In the genomic region with DNA sequence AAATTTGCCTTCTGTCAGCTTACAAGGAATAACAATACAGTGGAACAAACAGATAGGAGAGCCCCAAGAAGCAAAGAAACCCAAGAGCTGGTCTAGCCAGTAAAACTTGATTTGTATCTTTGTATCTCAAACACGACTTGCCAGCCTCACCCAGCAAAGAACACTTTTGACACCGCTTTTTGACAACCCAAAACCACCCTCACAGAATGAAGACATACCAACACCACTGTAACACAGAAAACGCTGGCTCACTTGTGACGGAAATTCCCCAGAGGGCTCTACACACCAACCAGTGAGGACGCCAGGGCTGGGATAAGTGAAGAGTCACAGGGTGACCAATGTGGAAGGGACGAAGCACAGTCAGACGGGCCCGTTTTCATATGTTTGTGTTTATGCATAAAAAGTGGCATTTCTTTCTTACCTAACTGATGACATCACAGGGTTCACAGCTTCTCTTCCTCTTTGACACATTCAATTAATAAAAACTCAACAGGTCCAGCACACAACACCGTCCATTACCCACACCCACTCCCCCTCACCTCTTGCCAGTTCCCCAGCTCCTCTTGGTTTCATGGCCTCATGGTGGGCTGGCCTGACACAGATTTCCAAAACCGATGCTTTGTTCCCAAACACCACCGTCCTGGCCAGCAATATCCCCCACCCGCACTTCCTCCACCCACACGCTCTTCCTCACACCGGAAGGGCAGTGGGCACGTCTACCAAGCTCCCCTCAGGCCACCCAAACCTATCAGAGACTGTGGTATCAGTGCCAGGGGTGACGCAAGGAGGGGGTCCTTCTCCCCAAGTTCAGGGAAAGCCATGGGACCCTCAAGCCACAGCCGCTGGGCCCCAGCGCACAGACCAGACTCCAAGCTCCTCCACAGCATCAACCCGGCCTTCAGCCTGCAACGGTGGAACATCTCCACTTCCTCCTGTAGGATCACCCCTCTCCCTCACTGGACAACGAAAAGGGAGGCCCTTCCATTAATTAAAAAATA, we compare ENCODE assay signal across 11 cellular contexts.
"Had no signal": no experiment of that assay in that cellular context is flagged by ENCODE, and none has a peak within 500 bp of the region (broad histone marks: within the 10 kb centered on the region; RNA-seq: fewer than 3 reads in every experiment).

No MANE protein-coding gene starts in this region.

- H3K36me3 Mint-ChIP-seq: naive B cell had no signal

- H3K27ac Mint-ChIP-seq: activated CD4-positive, alpha-beta memory T cell treated with anti-CD3 and anti-CD28 coated beads for 36 hours; naive B cell had no signal

- H3K27me3 ChIP-seq: breast epithelium, gastrocnemius medialis had no signal

- H3K4me1 Mint-ChIP-seq: naive B cell had no signal

- H3K4me3 ChIP-seq: breast epithelium, dorsolateral prefrontal cortex, gastrocnemius medialis had no signal

- ATAC-seq: activated T-cell treated with anti-CD3 and anti-CD28 coated beads, Interleukin-2, amount 50 U/mL, for 4 hours; gastrocnemius medialis had no signal

- H3K36me3 ChIP-seq: breast epithelium, gastrocnemius medialis had no signal

- DNase-seq: activated CD4-positive, alpha-beta memory T cell treated with anti-CD3 and anti-CD28 coated beads for 36 hours; activated T-cell treated with anti-CD3 and anti-CD28 coated beads, Interleukin-2, amount 50 U/mL, for 4 hours; aorta; gastrocnemius medialis; naive B cell; nucleus accumbens; stimulated activated CD4-positive, alpha-beta T cell treated with anti-CD3 and anti-CD28 coated beads, Interleukin-2, amount 100 ng/mL, for 48 hours; stimulated activated naive CD4-positive, alpha-beta T cell treated with Interleukin-2 at 50 U/mL for 16 hours; T-helper 9 cell had no signal

- H3K4me3 Mint-ChIP-seq: activated CD4-positive, alpha-beta memory T cell treated with anti-CD3 and anti-CD28 coated beads for 36 hours; activated T-cell treated with anti-CD3 and anti-CD28 coated beads, Interleukin-2, amount 50 U/mL, for 4 hours; naive B cell had no signal

- H3K9me3 Mint-ChIP-seq: activated T-cell treated with anti-CD3 and anti-CD28 coated beads, Interleukin-2, amount 50 U/mL, for 4 hours had no signal

- H3K9me3 ChIP-seq: breast epithelium, gastrocnemius medialis had no signal

- H3K27me3 Mint-ChIP-seq: activated CD4-positive, alpha-beta memory T cell treated with anti-CD3 and anti-CD28 coated beads for 36 hours; naive B cell had no signal

- H3K27ac ChIP-seq: breast epithelium, dorsolateral prefrontal cortex, gastrocnemius medialis had no signal
